Comparison of ENCODE assay signal across 20 cellular contexts in the genomic region with DNA sequence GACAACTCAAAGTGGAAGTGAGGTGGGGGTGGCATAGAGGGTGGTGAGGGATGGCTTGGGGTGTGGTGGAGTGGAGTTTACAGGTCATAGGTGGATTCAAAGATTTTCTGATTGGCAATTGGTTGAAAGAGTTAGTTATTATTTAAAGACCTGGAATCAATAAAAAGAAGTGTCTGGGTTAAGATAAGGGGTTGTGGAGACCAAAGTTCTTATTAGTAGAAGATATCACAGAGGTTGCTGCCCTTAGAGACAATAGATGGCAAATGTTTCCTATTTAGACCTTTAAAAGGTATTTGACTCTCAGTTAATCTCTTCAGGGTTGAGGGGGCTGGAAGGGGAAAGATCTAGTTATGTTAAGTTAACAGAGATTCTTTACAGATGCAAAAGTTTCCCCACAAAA.
"Had no signal": no experiment of that assay in that cellular context is flagged by ENCODE, and none has a peak within 500 bp of the region (broad histone marks: within the 10 kb centered on the region; RNA-seq: fewer than 3 reads in every experiment).

No MANE protein-coding gene starts in this region.

- ATAC-seq: activated CD8-positive, alpha-beta T cell treated with anti-CD3 and anti-CD28 coated beads, Interleukin-2, amount 10 ng/mL, durations not matched to agents 7 days and 5 days; PC-3 had no signal

- H3K36me3 ChIP-seq: breast epithelium had no signal

- H3K4me3 Mint-ChIP-seq: activated CD8-positive, alpha-beta T cell treated with anti-CD3 and anti-CD28 coated beads, Interleukin-2, amount 10 ng/mL, durations not matched to agents 7 days and 5 days; activated naive CD4-positive, alpha-beta T cell treated with anti-CD3 and anti-CD28 coated beads, Interleukin-2, amount 50 U/mL, for 24 hours; T-helper 1 cell treated with Interleukin-12 subunit alpha and Interleukin-12 subunit beta and Interleukin-4 antibody, amounts not matched to agents 30 μg/mL and 1 μg/mL, for 36 hours had no signal

- H3K9me3 ChIP-seq: breast epithelium had no signal

- H3K27ac ChIP-seq: breast epithelium had no signal

- H3K27me3 ChIP-seq: breast epithelium had no signal

- DNase-seq: activated CD4-positive, alpha-beta T cell treated with anti-CD3 and anti-CD28 coated beads for 48 hours; activated CD4-positive, alpha-beta T cell treated with anti-CD3 and anti-CD28 coated beads, Interleukin-2, amount 50 U/mL, for 4 hours; activated CD4-positive, CD25-positive, alpha-beta regulatory T cell treated with anti-CD3 and anti-CD28 coated beads, Interleukin-2, amount 50 U/mL, for 72 hours; activated CD8-positive, alpha-beta memory T cell treated with anti-CD3 and anti-CD28 coated beads, Interleukin-2, amount 50 U/mL, for 48 hours; activated CD8-positive, alpha-beta T cell treated with anti-CD3 and anti-CD28 coated beads, Interleukin-2, amount 10 ng/mL, durations not matched to agents 7 days and 5 days; activated naive CD4-positive, alpha-beta T cell; activated T-cell treated with anti-CD3 and anti-CD28 coated beads, Interleukin-2, amount 50 U/mL, for 1 hour; aorta; caudate nucleus; MM.1S; NCI-H1105; NCI-H1436 treated with DMSO at 0.1 percent for 48 hours; NCI-H187; NCI-H2081; NCI-H510A treated with DMSO at 0.1 percent for 48 hours; PC-3; SHP77 treated with DMSO at 0.1 percent for 48 hours had no signal

- H3K27ac Mint-ChIP-seq: activated CD8-positive, alpha-beta T cell treated with anti-CD3 and anti-CD28 coated beads, Interleukin-2, amount 10 ng/mL, durations not matched to agents 7 days and 5 days; activated naive CD4-positive, alpha-beta T cell treated with anti-CD3 and anti-CD28 coated beads, Interleukin-2, amount 50 U/mL, for 24 hours; T-helper 1 cell treated with Interleukin-12 subunit alpha and Interleukin-12 subunit beta and Interleukin-4 antibody, amounts not matched to agents 30 μg/mL and 1 μg/mL, for 36 hours had no signal

- H3K27me3 Mint-ChIP-seq: activated naive CD4-positive, alpha-beta T cell treated with anti-CD3 and anti-CD28 coated beads, Interleukin-2, amount 50 U/mL, for 24 hours had no signal

- H3K4me3 ChIP-seq: breast epithelium had no signal

- H3K9me3 Mint-ChIP-seq: activated naive CD4-positive, alpha-beta T cell treated with anti-CD3 and anti-CD28 coated beads, Interleukin-2, amount 50 U/mL, for 24 hours had no signal
